In the genomic region with DNA sequence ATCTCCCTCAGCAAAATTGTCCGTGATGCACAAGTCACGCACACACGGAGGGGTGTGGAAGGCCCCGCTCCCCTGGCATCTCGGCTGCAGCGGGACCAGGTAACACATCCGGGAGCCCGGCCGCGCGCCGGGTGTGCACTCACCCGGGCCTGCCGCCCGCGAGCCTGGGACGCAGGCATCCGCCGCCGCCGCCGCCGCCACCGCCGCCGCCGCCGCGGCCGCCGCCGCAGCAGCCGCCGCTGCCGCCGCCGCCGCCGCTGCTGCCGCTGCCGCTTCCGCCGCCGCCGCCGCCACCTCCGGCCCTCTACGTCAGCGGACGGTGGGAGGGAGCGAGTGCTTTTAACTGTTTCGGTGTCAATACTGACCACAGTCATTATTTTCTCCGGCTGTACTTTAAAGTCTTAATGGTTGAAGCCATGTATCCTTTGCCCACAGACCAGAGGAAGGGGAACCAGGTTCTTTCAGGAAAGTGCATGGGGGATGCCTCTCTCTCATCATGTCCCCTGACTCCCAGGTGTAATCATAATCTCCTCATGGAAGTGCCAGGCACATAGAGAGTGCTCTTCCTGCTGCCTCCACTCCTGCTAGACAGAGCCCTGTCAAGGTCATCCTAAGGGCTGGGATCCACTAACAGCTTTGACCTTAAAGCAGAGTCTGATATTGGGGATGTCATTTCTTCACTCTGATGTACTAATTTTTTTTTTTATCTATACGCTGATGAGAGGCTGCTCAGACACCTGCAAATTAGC, we compare ENCODE assay signal across 8 cellular contexts. TPM values are rescaled to one million over a fixed set of nuclear protein-coding genes. Genes with fewer than 3 reads are reported as not detected.
DNase-seq lines count a peak whose midpoint lies in the region; ATAC-seq, FAIRE-seq and TF ChIP-seq lines count a peak whose summit lies in the region.

No MANE protein-coding gene starts in this region.

- no peaks in the 10 kb centered on the region for H3K9me2 ChIP-seq in SK-N-SH

- peak overlapping the region in 1 of 2 experiments; percentile 73; a peak in 3 of 6 replicates for H3K27ac ChIP-seq in A549
- H3K27ac ChIP-seq in SK-N-SH (ENCODE audit: low read depth in 2 of 2, low read length in 1 of 2): no peak overlapping the region; a peak in 1 of 4 replicates
- peak overlapping the region in 2 of 4 donors; percentile 30 to 34 for H3K27ac ChIP-seq in body of pancreas

- no peak for TF ChIP-seq CTCF in A549 (IDR thresholded peaks at IDR 0.05)
- TF ChIP-seq CTCF in SK-N-SH (IDR thresholded peaks at IDR 0.05): no peak
- TF ChIP-seq CTCF in body of pancreas (IDR thresholded peaks at IDR 0.05): no peak

- H3K79me2 ChIP-seq in SK-N-SH (ENCODE audit: insufficient read depth): no peaks in the 10 kb centered on the region

- peak; percentile 70 to 89 for ATAC-seq in A549
- ATAC-seq in GM18858 (IDR thresholded peaks at IDR 0.05; ENCODE audit: unreplicated experiment): peak; percentile 77
- ATAC-seq in HG03139 (IDR thresholded peaks at IDR 0.05; ENCODE audit: unreplicated experiment): peak; percentile 70
- peak; percentile 75 for ATAC-seq in body of pancreas

- H3K4me1 ChIP-seq in A549: no peaks in the 10 kb centered on the region
- peaks cover 0 to 3% of the 10 kb centered on the region in 2 experiments; a peak in 1 of 4 replicates for H3K4me1 ChIP-seq in SK-N-SH (ENCODE audit: control insufficient read depth in 1 of 2, insufficient read depth in 2 of 2, low read depth in 1 of 2, low read length in 1 of 2)
- H3K4me1 ChIP-seq in body of pancreas: peaks cover 5% of the 10 kb centered on the region

- H3K4me2 ChIP-seq in A549 (peak overlapping the region; percentile 79), SK-N-SH (peak overlapping the region; percentile 76)

- H4K20me1 ChIP-seq in SK-N-SH (ENCODE audit: insufficient read depth): no peaks in the 10 kb centered on the region

- TF ChIP-seq POLR2A in A549 (IDR thresholded peaks at IDR 0.05; ENCODE audit: low read length): no peak
- no peak for TF ChIP-seq POLR2A in body of pancreas (IDR thresholded peaks at IDR 0.05)

- H3K36me3 ChIP-seq in SK-N-SH (replicated peaks in 1 of 2; ENCODE audit: control insufficient read depth in 1 of 2, insufficient read depth in 2 of 2, low read length in 1 of 2) (no peaks in the 10 kb centered on the region), body of pancreas (replicated peaks in 1 of 2; ENCODE audit: insufficient read depth in 1 of 2, low read depth in 2 of 2) (no peaks in the 10 kb centered on the region)

- peak overlapping the region; percentile 49 for H3K4me3 ChIP-seq in A549
- peak overlapping the region; percentile 60 to 72 for H3K4me3 ChIP-seq in SK-N-SH (ENCODE audit: low read depth in 2 of 2, low read length in 1 of 2)
- H3K4me3 ChIP-seq in body of pancreas: no peak overlapping the region

- no peak for TF ChIP-seq EP300 in A549 (IDR thresholded peaks at IDR 0.05)
- no peak for TF ChIP-seq EP300 in SK-N-SH (IDR thresholded peaks at IDR 0.05; ENCODE audit: borderline replicate concordance in 1 of 2, low read depth in 1 of 2, low read length in 1 of 2)

- intact Hi-C loops in body of pancreas (cut with DNase I): no loop called here
- intact Hi-C loops in posterior vena cava (cut with DNase I): no loop called here

- peak; percentile 4 to 17 for DNase-seq in A549 (ENCODE audit: low read depth in 1 of 2, low spot score in 1 of 2)
- DNase-seq in SK-N-SH: peak; percentile 64
- DNase-seq in body of pancreas: peak; percentile 34 to 58 (median 44)
- DNase-seq in iris pigment epithelial cell (ENCODE audit: low read depth): peak; percentile 36
- peak; percentile 1 to 5 for DNase-seq in stimulated activated CD4-positive, alpha-beta T cell treated with anti-CD3 and anti-CD28 coated beads, Interleukin-15, amount 100 ng/mL, for 1 hour (ENCODE audit: low read depth in 1 of 2, low spot score in 1 of 2)
- DNase-seq in posterior vena cava (ENCODE audit: low spot score): no peak

- peaks cover 7% of the 10 kb centered on the region; the same call in 2 of the 3 replicates for H3K9me3 ChIP-seq in A549
- no peaks in the 10 kb centered on the region for H3K9me3 ChIP-seq in SK-N-SH
- H3K9me3 ChIP-seq in body of pancreas: no peaks in the 10 kb centered on the region

- H2AFZ ChIP-seq in SK-N-SH (ENCODE audit: low read depth): peak overlapping the region; percentile 97

- CTCF ChIA-PET in A549 (lab: Yijun Ruan, JAX): no interaction called here
- CTCF ChIA-PET in SK-N-SH (lab: Yijun Ruan, JAX): no interaction called here

- no peak for FAIRE-seq in A549 (lab: Jason Lieb, UNC)

- H3K9ac ChIP-seq in SK-N-SH: peak overlapping the region; percentile 39; the same call in 1 of the 2 replicates

- TF ChIP-seq RAD21 in A549 (conservative IDR thresholded peaks at IDR 0.05 in 1 of 2, IDR thresholded peaks at IDR 0.05 in 1 of 2): no peak
- TF ChIP-seq RAD21 in SK-N-SH (IDR thresholded peaks at IDR 0.05; ENCODE audit: low read length): no peak

- WGBS in A549 (ENCODE audit: missing lambda C conversion rate): 9% methylated on average over 4 of the region's 54 CpGs
- 18% methylated on average over 2 of the region's 54 CpGs for WGBS in SK-N-SH (ENCODE audit: low lambda C conversion rate)
- 2 to 6% methylated on average over 3 to 13 of the region's 54 CpGs for WGBS in body of pancreas, 2 donors

- POLR2A ChIA-PET in A549 (lab: Yijun Ruan, JAX) (no interaction called here), SK-N-SH (lab: Yijun Ruan, JAX) (no interaction called here)

- H3F3A ChIP-seq in SK-N-SH (replicated peaks; ENCODE audit: insufficient read depth): no peaks in the 10 kb centered on the region

- no peaks in the 10 kb centered on the region for H3K27me3 ChIP-seq in SK-N-SH (ENCODE audit: insufficient read depth)
- H3K27me3 ChIP-seq in body of pancreas: no peaks in the 10 kb centered on the region

TF ChIP-seq in A549, 52 proteins besides CTCF, POLR2A, EP300 and RAD21 (continues in another document):
- TF ChIP-seq ZSCAN20 (CRISPR knock-in tag; IDR thresholded peaks at IDR 0.05) (no peak), BHLHE40 (IDR thresholded peaks at IDR 0.05; ENCODE audit: low read depth, low read length) (no peak), EHMT2 (IDR thresholded peaks at IDR 0.05; ENCODE audit: low read depth) (no peak), NFE2L2 (conservative IDR thresholded peaks at IDR 0.05; ENCODE audit: low read length) (no peak), MAZ (IDR thresholded peaks at IDR 0.05; ENCODE audit: borderline replicate concordance, low read depth, low read length) (no peak)
- TF ChIP-seq, protein P1, sequence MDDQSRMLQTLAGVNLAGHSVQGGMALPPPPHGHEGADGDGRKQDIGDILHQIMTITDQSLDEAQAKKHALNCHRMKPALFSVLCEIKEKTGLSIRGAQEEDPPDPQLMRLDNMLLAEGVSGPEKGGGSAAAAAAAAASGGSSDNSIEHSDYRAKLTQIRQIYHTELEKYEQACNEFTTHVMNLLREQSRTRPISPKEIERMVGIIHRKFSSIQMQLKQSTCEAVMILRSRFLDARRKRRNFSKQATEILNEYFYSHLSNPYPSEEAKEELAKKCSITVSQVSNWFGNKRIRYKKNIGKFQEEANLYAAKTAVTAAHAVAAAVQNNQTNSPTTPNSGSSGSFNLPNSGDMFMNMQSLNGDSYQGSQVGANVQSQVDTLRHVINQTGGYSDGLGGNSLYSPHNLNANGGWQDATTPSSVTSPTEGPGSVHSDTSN (IDR thresholded peaks at IDR 0.05): no peak

TF ChIP-seq in SK-N-SH, 30 proteins besides CTCF, POLR2A, EP300 and RAD21:
- TF ChIP-seq GATA2 (CRISPR knock-in tag; IDR thresholded peaks at IDR 0.05): no peak
- peak; percentile 32 for TF ChIP-seq GABPA (IDR thresholded peaks at IDR 0.05; ENCODE audit: low read depth)
TF ChIP-seq in SK-N-SH: peak in this region for 1.

RNA-seq across cellular contexts. Expression of a gene that starts 38.0 kb away (rescaled TPM):
- polyA plus RNA-seq in A549 (2011; rRNA removed): 0.03 TPM in 1 of 2 replicates, not detected in the other
- polyA plus RNA-seq in A549 (2012; cell fraction: cytosol; rRNA removed): 0.01 TPM in 1 of 2 replicates, not detected in the other
- polyA plus RNA-seq in A549 (2012; cell fraction: nucleus; rRNA removed): not detected in 2 replicates
- polyA plus RNA-seq in A549 (2017; fragmentation: RNase III; extraction: RNeasy Plus Mini Kit Qiagen cat#74134 plus additional on column Dnase treatment): not detected in 3 replicates
- not detected in 2 replicates for polyA minus RNA-seq in A549 (2011; rRNA and poly(A)+ RNA removed)
- polyA plus RNA-seq in SK-N-SH (2012; rRNA removed): not detected in 2 replicates
- polyA plus RNA-seq in SK-N-SH (2012; cell fraction: cytosol; rRNA removed): not detected in 2 replicates
- not detected in 2 replicates for polyA plus RNA-seq in SK-N-SH (2012; cell fraction: nucleus; rRNA removed)
- not detected for total RNA-seq in body of pancreas
- under 1 TPM in 1 of 2 donors, not detected in 1; 0.42 TPM for total RNA-seq in posterior vena cava

Comparison
In these comparisons a context has a peak if more than half of its experiments do, and no peak if none do; other contexts are left out.
1. H3K4me3 ChIP-seq: peak in A549 (single experiment) and SK-N-SH (2 of 2); none in body of pancreas (0 of 2).
2. Peak in every context shown above with its lines, with median percentiles within 50 percentile points of each other: ATAC-seq.